In genomic region chr14:64878775-64879634, GRCh38 we compare ENCODE assay signal across 8 cellular contexts. TPM values are rescaled to one million over a fixed set of nuclear protein-coding genes. Genes with fewer than 3 reads are reported as not detected.
A peak's percentile ranks its signal among the peaks of the same experiment; 100 is the strongest.
DNase-seq lines count a peak whose midpoint lies in the region; ATAC-seq and TF ChIP-seq lines count a peak whose summit lies in the region.

No MANE protein-coding gene starts in this region.

- H3K4me1 ChIP-seq in NT2/D1 (ENCODE audit: insufficient read depth, insufficient read length) (peaks cover 2% of the 10 kb centered on the region), esophagus (ENCODE audit: control insufficient read depth in 2 of 2, insufficient read depth in 2 of 2, low read length in 1 of 2) (peaks cover 0 to 12% of the 10 kb centered on the region in 2 donors), parathyroid adenoma (peaks cover 16% of the 10 kb centered on the region)

- H3K4me3 ChIP-seq in NT2/D1 (ENCODE audit: insufficient read length, low read depth) (peak overlapping the region; percentile 27), esophagus (ENCODE audit: low read depth in 1 of 2, low read length in 2 of 2) (peak overlapping the region; percentile 47 to 60), parathyroid adenoma (ENCODE audit: low read depth, low read length) (peak overlapping the region; percentile 76)

- H3K4me3 Mint-ChIP-seq in activated T-cell treated with anti-CD3 and anti-CD28 coated beads, Interleukin-2, amount 50 U/mL, for 24 hours: peak overlapping the region; percentile 60

- no peaks in the 10 kb centered on the region for H3K36me3 Mint-ChIP-seq in activated T-cell treated with anti-CD3 and anti-CD28 coated beads, Interleukin-2, amount 50 U/mL, for 24 hours (ENCODE audit: low read depth)

- no peak overlapping the region for H3K27ac Mint-ChIP-seq in activated T-cell treated with anti-CD3 and anti-CD28 coated beads, Interleukin-2, amount 50 U/mL, for 24 hours

- peaks cover 52% of the 10 kb centered on the region for H3K27me3 Mint-ChIP-seq in activated T-cell treated with anti-CD3 and anti-CD28 coated beads, Interleukin-2, amount 50 U/mL, for 24 hours

- no peaks in the 10 kb centered on the region for H3K36me3 ChIP-seq in NT2/D1 (ENCODE audit: insufficient read depth, insufficient read length, low read length)
- H3K36me3 ChIP-seq in esophagus (ENCODE audit: control insufficient read depth in 2 of 2, insufficient read depth in 2 of 2, low read length in 1 of 2): no peaks in the 10 kb centered on the region
- H3K36me3 ChIP-seq in parathyroid adenoma (ENCODE audit: control insufficient read depth, insufficient read depth, low read length): no peaks in the 10 kb centered on the region

- no peaks in the 10 kb centered on the region for H3K9me3 Mint-ChIP-seq in activated T-cell treated with anti-CD3 and anti-CD28 coated beads, Interleukin-2, amount 50 U/mL, for 24 hours

- H3K27me3 ChIP-seq in NT2/D1 (ENCODE audit: insufficient read depth, insufficient read length): peaks cover 65% of the 10 kb centered on the region
- peaks cover 0 to 17% of the 10 kb centered on the region in 2 donors for H3K27me3 ChIP-seq in esophagus (ENCODE audit: control insufficient read depth in 1 of 2, insufficient read depth in 2 of 2, low read length in 2 of 2)
- H3K27me3 ChIP-seq in parathyroid adenoma (ENCODE audit: control insufficient read depth, insufficient read depth, low read length): no peaks in the 10 kb centered on the region

- whole genome bisulfite sequencing in esophagus, 2 donors: 9 to 13% methylated on average over 30 to 43 of the region's 43 CpGs

- no peak for DNase-seq in activated T-cell treated with anti-CD3 and anti-CD28 coated beads, Interleukin-2, amount 50 U/mL, for 24 hours
- no peak for DNase-seq in activated T-cell treated with anti-CD3 and anti-CD28 coated beads for 4 hours
- no peak for DNase-seq in NT2/D1 (ENCODE audit: low read depth, low spot score)
- no peak for DNase-seq in GF-D8 (lab: John Stamatoyannopoulos, UW)
- DNase-seq in stimulated activated CD4-positive, alpha-beta T cell treated with anti-CD3 and anti-CD28 coated beads, Interleukin-2, amount 100 ng/mL, for 48 hours: no peak

- peaks cover 9% of the 10 kb centered on the region for H3K4me1 Mint-ChIP-seq in activated T-cell treated with anti-CD3 and anti-CD28 coated beads, Interleukin-2, amount 50 U/mL, for 24 hours (ENCODE audit: low read depth)

- peak; percentile 6 for TF ChIP-seq CTCF in parathyroid adenoma (IDR thresholded peaks at IDR 0.05)

- peak overlapping the region; percentile 93 for H3K4me2 ChIP-seq in parathyroid adenoma (ENCODE audit: low read length)

- no peak for ATAC-seq in HG03439 (IDR thresholded peaks at IDR 0.05; ENCODE audit: unreplicated experiment)

- H3K9me3 ChIP-seq in NT2/D1 (ENCODE audit: insufficient read depth, low read length): no peaks in the 10 kb centered on the region
- H3K9me3 ChIP-seq in esophagus (ENCODE audit: control insufficient read depth in 2 of 2, insufficient read depth in 1 of 2, low read depth in 1 of 2, low read length in 1 of 2): no peaks in the 10 kb centered on the region
- no peaks in the 10 kb centered on the region for H3K9me3 ChIP-seq in parathyroid adenoma (ENCODE audit: control insufficient read depth, low read length)

- H3K27ac ChIP-seq in esophagus (ENCODE audit: low read depth in 2 of 2, low read length in 1 of 2): no peak overlapping the region
- H3K27ac ChIP-seq in parathyroid adenoma: peak overlapping the region; percentile 85

- peak overlapping the region; percentile 99 for H2AFZ ChIP-seq in parathyroid adenoma

- H3K9ac ChIP-seq in NT2/D1 (ENCODE audit: insufficient read length, low read depth): peak overlapping the region; percentile 61
- peak overlapping the region; percentile 31 for H3K9ac ChIP-seq in parathyroid adenoma

- H3K79me2 ChIP-seq in parathyroid adenoma: no peaks in the 10 kb centered on the region

RNA-seq across cellular contexts. Expression of gene SPTB, which starts 0.7 kb away (rescaled TPM):
- under 1 TPM; 0.11 to 0.41 TPM for polyA plus RNA-seq in esophagus

RNA-seq across cellular contexts. Expression of gene CHURC1, which starts 35.2 kb away (rescaled TPM):
- 10 to 100 TPM; 30.3 to 31.7 TPM for polyA plus RNA-seq in esophagus
